ENCODE assay signal across 8 cellular contexts in genomic region chrX:106802388-106803275, GRCh38. TPM values are rescaled to one million over a fixed set of nuclear protein-coding genes. Genes with fewer than 3 reads are reported as not detected.
A peak's percentile ranks its signal among the peaks of the same experiment; 100 is the strongest.
DNase-seq lines count a peak whose midpoint lies in the region; ATAC-seq and TF ChIP-seq lines count a peak whose summit lies in the region.

Gene TBC1D8B, plus strand, starts transcription at chrX:106802673. Its CDS starts 181 bp downstream, at chrX:106802854.

- no peak within 1 kb of the TSS for H3K27ac Mint-ChIP-seq in effector memory CD8-positive, alpha-beta T cell

- no peaks in the 10 kb centered on the region for H3K4me1 ChIP-seq in right lobe of liver

- no peak for TF ChIP-seq CTCF in WI38 (IDR thresholded peaks at IDR 0.05; ENCODE audit: low read depth, low read length)
- no peak for TF ChIP-seq CTCF in right lobe of liver (IDR thresholded peaks at IDR 0.05)

- TF ChIP-seq POLR2A in right lobe of liver (IDR thresholded peaks at IDR 0.05): no peak

- no peaks in the 10 kb centered on the region for H3K36me3 Mint-ChIP-seq in effector memory CD8-positive, alpha-beta T cell (ENCODE audit: insufficient read depth)

- no peaks in the 10 kb centered on the region for H3K9me3 ChIP-seq in right lobe of liver

- WGBS in right lobe of liver (ENCODE audit: insufficient coverage, low coverage, low lambda C conversion rate, missing lambda C conversion rate): 19% methylated on average over 24 of the region's 36 CpGs

- H3K9me3 Mint-ChIP-seq in effector memory CD8-positive, alpha-beta T cell: no peaks in the 10 kb centered on the region

- ATAC-seq in HG02678 (IDR thresholded peaks at IDR 0.05; ENCODE audit: unreplicated experiment): peak; percentile 98
- ATAC-seq in effector memory CD8-positive, alpha-beta T cell (replicated peaks): peak; percentile 60
- ATAC-seq in right lobe of liver: peak; percentile 97 to 99 (median 98)

- H3K4me3 Mint-ChIP-seq in effector memory CD8-positive, alpha-beta T cell: peak within 1 kb of the TSS; percentile 76 to 78

- H3K27ac ChIP-seq in right lobe of liver: peak within 1 kb of the TSS in 2 of 3 donors; percentile 49 to 67

- H3K27me3 ChIP-seq in right lobe of liver: no peaks in the 10 kb centered on the region

- H3K4me1 Mint-ChIP-seq in effector memory CD8-positive, alpha-beta T cell (ENCODE audit: low read depth in 2 of 2): peaks cover 4 to 7% of the 10 kb centered on the region in 2 donors

- intact Hi-C loops in right lobe of liver (cut with DNase I): no loop called here

- H3K4me3 ChIP-seq in WI38 (ENCODE audit: low read depth, low read length) (peak within 1 kb of the TSS; percentile 70), right lobe of liver (peak within 1 kb of the TSS; percentile 44 to 59 (median 58))

- H3K36me3 ChIP-seq in right lobe of liver: no peaks in the 10 kb centered on the region

- peaks cover 40 to 45% of the 10 kb centered on the region in 2 donors for H3K27me3 Mint-ChIP-seq in effector memory CD8-positive, alpha-beta T cell

- DNase-seq in activated effector memory CD4-positive, alpha-beta T cell treated with anti-CD3 and anti-CD28 coated beads, Interleukin-2, amount 50 U/mL, for 16 hours: peak; percentile 62
- no peak for DNase-seq in activated effector memory CD4-positive, alpha-beta T cell treated with Interleukin-2 at 50 U/mL for 16 hours
- DNase-seq in NCI-H1694 (lab: John Stamatoyannopoulos, UW) (peak; percentile 58), right lobe of liver (peak; percentile 71 to 86 (median 83))
- DNase-seq in effector memory CD8-positive, alpha-beta T cell: no peak
- DNase-seq in stimulated activated CD8-positive, alpha-beta memory T cell treated with anti-CD3 and anti-CD28 coated beads, Interleukin-4, amount 100 ng/mL, for 48 hours: peak; percentile 32

RNA-seq across cellular contexts. Expression of gene TBC1D8B, which starts in this region (rescaled TPM):
- 1 to 10 TPM; 6.6 to 9.6 (median 8.2) TPM for total RNA-seq in right lobe of liver

Comparison
In these comparisons a context has a peak if more than half of its experiments do, and no peak if none do; other contexts are left out.
1. DNase-seq: peak in activated effector memory CD4-positive, alpha-beta T cell treated with anti-CD3 and anti-CD28 coated beads, Interleukin-2, amount 50 U/mL, for 16 hours (single experiment), NCI-H1694 (single experiment), right lobe of liver (3 of 3) and stimulated activated CD8-positive, alpha-beta memory T cell treated with anti-CD3 and anti-CD28 coated beads, Interleukin-4, amount 100 ng/mL, for 48 hours (single experiment); none in activated effector memory CD4-positive, alpha-beta T cell treated with Interleukin-2 at 50 U/mL for 16 hours (single experiment) and effector memory CD8-positive, alpha-beta T cell (0 of 3).
2. Peak in every context shown above with its lines, with median percentiles within 50 percentile points of each other: ATAC-seq.